In the genomic region with DNA sequence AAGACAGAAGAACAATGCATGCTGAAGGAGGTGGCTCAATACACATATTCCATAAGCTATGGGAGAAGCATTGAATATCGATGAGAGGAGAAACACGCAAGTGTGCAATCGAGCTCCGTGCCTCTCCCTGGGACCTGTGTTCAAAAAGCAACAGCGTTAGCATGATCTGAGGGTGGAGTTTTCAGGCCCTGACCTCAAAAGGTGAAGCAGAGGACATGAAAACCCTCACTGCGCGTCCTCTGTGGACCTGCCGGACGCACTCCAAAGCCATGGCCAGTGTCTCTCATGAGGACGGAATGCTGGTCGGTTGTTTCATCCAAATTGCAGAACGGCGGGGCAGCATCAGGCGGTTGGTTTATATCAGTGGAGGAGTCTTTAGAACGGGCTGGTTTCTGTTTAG, we compare ENCODE assay signal across 9 cellular contexts.
DNase-seq lines count a peak whose midpoint lies in the region; ATAC-seq and TF ChIP-seq lines count a peak whose summit lies in the region.
"Had no signal": no experiment of that assay in that cellular context is flagged by ENCODE, and none has a peak within 500 bp of the region (broad histone marks: within the 10 kb centered on the region; RNA-seq: fewer than 3 reads in every experiment).

No MANE protein-coding gene starts in this region.

- H3K36me3 ChIP-seq in CD4-positive, CD25-positive, alpha-beta regulatory T cell (ENCODE audit: control insufficient read depth, insufficient read depth, low read length), result no peaks in the 10 kb centered on the region

- POLR2A ChIA-PET in activated CD8-positive, alpha-beta T cell treated with anti-CD3 and anti-CD28 coated beads, Interleukin-2, amount 10 ng/mL, durations not matched to agents 7 days and 5 days (lab: Charles Lee), result no interaction called here

- H3K4me1 Mint-ChIP-seq in CD4-positive, CD25-positive, alpha-beta regulatory T cell, result peaks cover 32 to 60% (median 51%) of the 10 kb centered on the region in 4 donors
- peaks cover 81% of the 10 kb centered on the region for H3K4me1 Mint-ChIP-seq in activated CD8-positive, alpha-beta T cell treated with anti-CD3 and anti-CD28 coated beads, Interleukin-2, amount 10 ng/mL, durations not matched to agents 7 days and 5 days (ENCODE audit: low read depth)

- H3K9me3 ChIP-seq in CD4-positive, CD25-positive, alpha-beta regulatory T cell (ENCODE audit: control insufficient read depth in 2 of 2, low read length in 2 of 2), result no peaks in the 10 kb centered on the region

- peak overlapping the region; percentile 26 for H3K4me3 ChIP-seq in CD4-positive, CD25-positive, alpha-beta regulatory T cell (ENCODE audit: low read depth, low read length)

- CTCF ChIA-PET in activated CD8-positive, alpha-beta T cell treated with anti-CD3 and anti-CD28 coated beads, Interleukin-2, amount 10 ng/mL, durations not matched to agents 7 days and 5 days (lab: Charles Lee), result no interaction called here

- no peaks in the 10 kb centered on the region for H3K27me3 Mint-ChIP-seq in CD4-positive, CD25-positive, alpha-beta regulatory T cell
- H3K27me3 Mint-ChIP-seq in activated CD8-positive, alpha-beta T cell treated with anti-CD3 and anti-CD28 coated beads, Interleukin-2, amount 10 ng/mL, durations not matched to agents 7 days and 5 days (ENCODE audit: low read depth), result no peaks in the 10 kb centered on the region

- H3K27ac ChIP-seq in CD4-positive, CD25-positive, alpha-beta regulatory T cell (ENCODE audit: insufficient read depth, low read length, poor library complexity, severe bottlenecking), result no peak overlapping the region

- H3K36me3 Mint-ChIP-seq in CD4-positive, CD25-positive, alpha-beta regulatory T cell, result peaks cover 4% of the 10 kb centered on the region
- H3K36me3 Mint-ChIP-seq in activated CD8-positive, alpha-beta T cell treated with anti-CD3 and anti-CD28 coated beads, Interleukin-2, amount 10 ng/mL, durations not matched to agents 7 days and 5 days (ENCODE audit: low read depth), result peaks cover 7% of the 10 kb centered on the region

- peak; percentile 54 for TF ChIP-seq POLR2A in GM19193 (IDR thresholded peaks at IDR 0.05; ENCODE audit: extremely low read depth, insufficient read depth, insufficient read length)

- H3K27me3 ChIP-seq in CD4-positive, CD25-positive, alpha-beta regulatory T cell (ENCODE audit: control insufficient read depth, insufficient read depth, low read length), result no peaks in the 10 kb centered on the region

- H3K9me3 Mint-ChIP-seq in CD4-positive, CD25-positive, alpha-beta regulatory T cell, result peaks cover 0 to 1% (median 0%) of the 10 kb centered on the region in 7 donors
- no peaks in the 10 kb centered on the region for H3K9me3 Mint-ChIP-seq in activated CD8-positive, alpha-beta T cell treated with anti-CD3 and anti-CD28 coated beads, Interleukin-2, amount 10 ng/mL, durations not matched to agents 7 days and 5 days (ENCODE audit: insufficient read depth)

- no peak for DNase-seq in CD4-positive, CD25-positive, alpha-beta regulatory T cell
- no peak for DNase-seq in activated CD8-positive, alpha-beta T cell treated with anti-CD3 and anti-CD28 coated beads, Interleukin-2, amount 10 ng/mL, durations not matched to agents 7 days and 5 days
- DNase-seq in OCI-M2 (lab: John Stamatoyannopoulos, UW; ENCODE audit: unreplicated experiment) (no peak), AML-193 (lab: John Stamatoyannopoulos, UW) (no peak), NCI-H187 (lab: John Stamatoyannopoulos, UW) (no peak)
- DNase-seq in stimulated activated CD4-positive, alpha-beta T cell treated with anti-CD3 and anti-CD28 coated beads, Interleukin-2, amount 100 ng/mL, for 24 hours, result no peak
- DNase-seq: islet precursor cell had no signal

- no peak for ATAC-seq in CD4-positive, CD25-positive, alpha-beta regulatory T cell (ENCODE audit: low read depth in 2 of 2)
- ATAC-seq in HG03064 (IDR thresholded peaks at IDR 0.05; ENCODE audit: low read depth, unreplicated experiment), result peak; percentile 1
- no peak for ATAC-seq in activated CD8-positive, alpha-beta T cell treated with anti-CD3 and anti-CD28 coated beads, Interleukin-2, amount 10 ng/mL, durations not matched to agents 7 days and 5 days

- H3K4me1 ChIP-seq in CD4-positive, CD25-positive, alpha-beta regulatory T cell (ENCODE audit: control insufficient read depth, insufficient read depth, low read length, poor library complexity, severe bottlenecking), result peaks cover 59% of the 10 kb centered on the region

- H3K4me3 Mint-ChIP-seq in CD4-positive, CD25-positive, alpha-beta regulatory T cell, result peak overlapping the region; percentile 63 to 78 (median 72)
- no peak overlapping the region for H3K4me3 Mint-ChIP-seq in activated CD8-positive, alpha-beta T cell treated with anti-CD3 and anti-CD28 coated beads, Interleukin-2, amount 10 ng/mL, durations not matched to agents 7 days and 5 days

- H3K27ac Mint-ChIP-seq in CD4-positive, CD25-positive, alpha-beta regulatory T cell, result peak overlapping the region; percentile 52 to 85 (median 79)
- peak overlapping the region; percentile 54 for H3K27ac Mint-ChIP-seq in activated CD8-positive, alpha-beta T cell treated with anti-CD3 and anti-CD28 coated beads, Interleukin-2, amount 10 ng/mL, durations not matched to agents 7 days and 5 days
